20 cellular contexts compared by ENCODE assay signal in genomic region chr1:66927528-66927927, GRCh38. TPM values are rescaled to one million over a fixed set of nuclear protein-coding genes. Genes with fewer than 3 reads are reported as not detected.
DNase-seq lines count a peak whose midpoint lies in the region; ATAC-seq and TF ChIP-seq lines count a peak whose summit lies in the region.
"Had no signal": no experiment of that assay in that cellular context is flagged by ENCODE, and none has a peak within 500 bp of the region (broad histone marks: within the 10 kb centered on the region; RNA-seq: fewer than 3 reads in every experiment).

No MANE protein-coding gene starts in this region.

- peaks cover 5% of the 10 kb centered on the region for H3K4me1 ChIP-seq in fibroblast of lung (ENCODE audit: control insufficient read depth, extremely low read depth, insufficient read depth, low read length)

- peak overlapping the region; percentile 43 for H3K27ac Mint-ChIP-seq in CD4-positive, alpha-beta T cell
- H3K27ac Mint-ChIP-seq in HFFc6, result no peak overlapping the region
- H3K27ac Mint-ChIP-seq: T-helper 1 cell treated with Interleukin-12 subunit alpha and Interleukin-12 subunit beta and Interleukin-4 antibody, amounts not matched to agents 30 μg/mL and 1 μg/mL, for 36 hours had no signal

- ATAC-seq in CD4-positive, alpha-beta T cell (ENCODE audit: poor library complexity), result no peak
- ATAC-seq in GM18867 (IDR thresholded peaks at IDR 0.05; ENCODE audit: unreplicated experiment) (no peak), GM18858 (IDR thresholded peaks at IDR 0.05; ENCODE audit: unreplicated experiment) (no peak), HG02759 (IDR thresholded peaks at IDR 0.05; ENCODE audit: unreplicated experiment) (no peak)
- ATAC-seq: activated CD8-positive, alpha-beta memory T cell treated with anti-CD3 and anti-CD28 coated beads, Interleukin-2, amount 10 ng/mL, durations not matched to agents 7 days and 5 days; CD8-positive, alpha-beta T cell had no signal

- H3K27me3 Mint-ChIP-seq in CD4-positive, alpha-beta T cell, result no peaks in the 10 kb centered on the region
- peaks cover 6% of the 10 kb centered on the region; the same call in 1 of the 2 replicates for H3K27me3 Mint-ChIP-seq in HFFc6 (ENCODE audit: insufficient read depth)
- H3K27me3 Mint-ChIP-seq: activated CD4-positive, alpha-beta T cell treated with anti-CD3 and anti-CD28 coated beads, Interleukin-2, amount 10 ng/mL, durations not matched to agents 7 days and 5 days; activated CD8-positive, alpha-beta memory T cell treated with anti-CD3 and anti-CD28 coated beads, Interleukin-2, amount 10 ng/mL, durations not matched to agents 7 days and 5 days had no signal

- no peaks in the 10 kb centered on the region for H3K27me3 ChIP-seq in CD4-positive, alpha-beta T cell (ENCODE audit: control insufficient read depth, insufficient read depth, low read length)
- no peaks in the 10 kb centered on the region for H3K27me3 ChIP-seq in fibroblast of lung (ENCODE audit: control insufficient read depth, insufficient read depth, low read length)
- H3K27me3 ChIP-seq: testis had no signal

- no peaks in the 10 kb centered on the region for H3K36me3 ChIP-seq in fibroblast of lung (ENCODE audit: control insufficient read depth, insufficient read depth, low read length)

- no peaks in the 10 kb centered on the region for H3K9me3 Mint-ChIP-seq in CD4-positive, alpha-beta T cell
- no peaks in the 10 kb centered on the region for H3K9me3 Mint-ChIP-seq in HFFc6
- H3K9me3 Mint-ChIP-seq: activated CD4-positive, alpha-beta T cell treated with anti-CD3 and anti-CD28 coated beads, Interleukin-2, amount 10 ng/mL, durations not matched to agents 7 days and 5 days; activated T-helper 2 cell treated with anti-CD3 and anti-CD28 coated beads, Interferon-gamma antibody, Interleukin-2, Interleukin-4, amounts not matched to agents 10 μg/mL and 5 μg/mL and 100 μg/mL, durations not matched to agents 14 hours and 24 hours and 36 hours; CD8-positive, alpha-beta T cell; T-helper 1 cell treated with Interleukin-12 subunit alpha and Interleukin-12 subunit beta and Interleukin-4 antibody, amounts not matched to agents 30 μg/mL and 1 μg/mL, for 36 hours had no signal

- peaks cover 70% of the 10 kb centered on the region for H3K79me2 ChIP-seq in fibroblast of lung (ENCODE audit: control insufficient read depth, insufficient read depth, low read length)

- H4K20me1 ChIP-seq in fibroblast of lung (ENCODE audit: control insufficient read depth, extremely low read depth, insufficient read depth, low read length), result no peaks in the 10 kb centered on the region

- POLR2A ChIA-PET in CD4-positive, alpha-beta T cell (lab: Charles Lee), result no interaction called here

- no peak overlapping the region for H3K4me3 ChIP-seq in fibroblast of lung (replicated peaks in 1 of 4; ENCODE audit: control extremely low read depth in 1 of 4, insufficient read depth in 1 of 4, low read depth in 3 of 4, low read length in 4 of 4)
- H3K4me3 ChIP-seq: testis had no signal

- H2AFZ ChIP-seq in fibroblast of lung (ENCODE audit: low read length), result no peak overlapping the region

- H3K27ac ChIP-seq in CD4-positive, alpha-beta T cell (ENCODE audit: low read depth, low read length), result no peak overlapping the region
- no peak overlapping the region for H3K27ac ChIP-seq in fibroblast of lung (ENCODE audit: insufficient read depth, low read length)

- CTCF ChIA-PET in CD4-positive, alpha-beta T cell (lab: Charles Lee), result no interaction called here

- no peak overlapping the region for H3K9ac ChIP-seq in fibroblast of lung (ENCODE audit: insufficient read depth, low read length)

- peak overlapping the region; percentile 39 for H3K4me3 Mint-ChIP-seq in CD4-positive, alpha-beta T cell
- no peak overlapping the region; the same call in 1 of the 2 replicates for H3K4me3 Mint-ChIP-seq in HFFc6
- H3K4me3 Mint-ChIP-seq: activated CD4-positive, alpha-beta T cell treated with anti-CD3 and anti-CD28 coated beads, Interleukin-2, amount 10 ng/mL, durations not matched to agents 7 days and 5 days; activated CD8-positive, alpha-beta memory T cell treated with anti-CD3 and anti-CD28 coated beads, Interleukin-2, amount 10 ng/mL, durations not matched to agents 7 days and 5 days; CD8-positive, alpha-beta T cell had no signal

- H3K9me3 ChIP-seq in CD4-positive, alpha-beta T cell (ENCODE audit: control insufficient read depth, low read length), result no peaks in the 10 kb centered on the region
- H3K9me3 ChIP-seq in fibroblast of lung (ENCODE audit: control insufficient read depth, insufficient read depth, low read depth, low read length), result no peaks in the 10 kb centered on the region
- H3K9me3 ChIP-seq: testis had no signal

- DNase-seq in CD4-positive, alpha-beta T cell, result no peak
- peak; percentile 15 for DNase-seq in HFFc6
- DNase-seq in RKO (ENCODE audit: low spot score), result peak; percentile 76
- DNase-seq in fibroblast of lung (ENCODE audit: low read depth in 2 of 2), result no peak
- DNase-seq in NCI-H1436 (lab: John Stamatoyannopoulos, UW), result no peak
- DNase-seq: activated CD4-positive, alpha-beta T cell treated with anti-CD3 and anti-CD28 coated beads, Interleukin-2, amount 10 ng/mL, durations not matched to agents 7 days and 5 days; activated CD8-positive, alpha-beta memory T cell treated with anti-CD3 and anti-CD28 coated beads, Interleukin-2, amount 10 ng/mL, durations not matched to agents 7 days and 5 days; CD8-positive, alpha-beta T cell; effector memory CD4-positive, alpha-beta T cell; NCI-H1417 treated with DMSO at 0.1 percent for 48 hours; NCI-H524 treated with DMSO at 0.1 percent for 48 hours; SIG-M5; small intestine; stimulated activated naive CD4-positive, alpha-beta T cell; testis had no signal

- H3K36me3 Mint-ChIP-seq in CD4-positive, alpha-beta T cell (ENCODE audit: low read depth), result peaks cover 42% of the 10 kb centered on the region
- peaks cover 22% of the 10 kb centered on the region for H3K36me3 Mint-ChIP-seq in HFFc6 (ENCODE audit: low read depth)

- no peak for TF ChIP-seq CTCF in CD4-positive, alpha-beta T cell (IDR thresholded peaks at IDR 0.05)
- TF ChIP-seq CTCF in HFFc6 (IDR thresholded peaks at IDR 0.05) (no peak), fibroblast of lung (conservative IDR thresholded peaks at IDR 0.05 in 1 of 2, IDR thresholded peaks at IDR 0.05 in 1 of 2; ENCODE audit: low read depth in 1 of 2, low read length in 2 of 2) (no peak)

- H3K4me2 ChIP-seq in fibroblast of lung (ENCODE audit: extremely low read depth, insufficient read depth, low read length), result peak overlapping the region; percentile 5

- intact Hi-C loops in CD4-positive, alpha-beta T cell (cut with DNase I, micrococcal nuclease), result loop anchor here (5.0 to 10.0 kb wide), 3 partner anchors 35 to 505 kb away; partner anchors contain the start of gene SERBP1 (in 1 of the 2)

- H3K4me1 Mint-ChIP-seq in CD4-positive, alpha-beta T cell (ENCODE audit: low read depth), result peaks cover 68% of the 10 kb centered on the region
- peaks cover 63% of the 10 kb centered on the region for H3K4me1 Mint-ChIP-seq in HFFc6 (ENCODE audit: low read depth)

RNA-seq across cellular contexts. Expression of gene MIER1, which starts 2.7 kb away (rescaled TPM):
- 100 to 1,000 TPM; 106 to 107 TPM for total RNA-seq in CD4-positive, alpha-beta T cell
- 10 to 100 TPM; 28.0 to 37.5 (median 33.7) TPM for total RNA-seq in HFFc6 (2021; fragmentation: NEBNext Ultra II Directional; extraction: Animal tissue kit (Norgen Biotek cat#: 25700))
- total RNA-seq in fibroblast of lung, result 35.5 and 35.7 TPM in 2 replicates
- polyA plus RNA-seq in fibroblast of lung, result 23.1 and 31.3 TPM in 2 replicates
- polyA plus RNA-seq in fibroblast of lung (2012), result 18.0 and 26.1 TPM in 2 replicates
- polyA minus RNA-seq in fibroblast of lung (ENCODE audit: low replicate concordance), result 1.5 and 4.3 TPM in 2 replicates

RNA-seq across cellular contexts. Expression of gene DNAI4, which starts 2.9 kb away (rescaled TPM):
- 1 to 10 TPM; 5.0 to 8.8 TPM for total RNA-seq in CD4-positive, alpha-beta T cell
- 1 to 10 TPM; 1.3 to 4.3 (median 3.4) TPM for total RNA-seq in HFFc6 (2021; fragmentation: NEBNext Ultra II Directional; extraction: Animal tissue kit (Norgen Biotek cat#: 25700))
- total RNA-seq in fibroblast of lung, result 10.8 and 12.1 TPM in 2 replicates
- 1.6 and 2.0 TPM in 2 replicates for polyA plus RNA-seq in fibroblast of lung
- 0.81 and 1.1 TPM in 2 replicates for polyA plus RNA-seq in fibroblast of lung (2012)
- not detected in 2 replicates for polyA minus RNA-seq in fibroblast of lung (ENCODE audit: low replicate concordance)

Comparison
In these comparisons a context has a peak if more than half of its experiments do, and no peak if none do; other contexts are left out.
1. DNase-seq: peak in HFFc6 (single experiment) and RKO (single experiment); none in CD4-positive, alpha-beta T cell (0 of 10), fibroblast of lung (0 of 2) and NCI-H1436 (single experiment).